In genomic region chr19:38375748-38376147, GRCh38 we compare ENCODE assay signal across 6 cellular contexts.
DNase-seq lines count a peak whose midpoint lies in the region; ATAC-seq lines count a peak whose summit lies in the region.

No MANE protein-coding gene starts in this region.

- H3K9me3 Mint-ChIP-seq in stimulated activated naive CD8-positive, alpha-beta T cell treated with anti-CD3 and anti-CD28 coated beads, Interleukin-15, amount 100 ng/mL, for 72 hours = no peaks in the 10 kb centered on the region

- DNase-seq in DMS 273 (lab: John Stamatoyannopoulos, UW; ENCODE audit: unreplicated experiment) (peak; percentile 47), DMS 273 treated with DMSO at 0.1 percent for 48 hours (lab: John Stamatoyannopoulos, UW) (no peak), fibroblast of gingiva (ENCODE audit: low read depth) (peak; percentile 17), cerebellar nuclear complex (lab: John Stamatoyannopoulos, UW) (no peak)
- DNase-seq in stimulated activated naive CD8-positive, alpha-beta T cell treated with anti-CD3 and anti-CD28 coated beads, Interleukin-15, amount 100 ng/mL, for 72 hours = no peak
- no peak for DNase-seq in activated CD4-positive, alpha-beta T cell treated with anti-CD3 and anti-CD28 coated beads, Interleukin-2, amount 50 U/mL, for 1 hour

- H3K4me3 Mint-ChIP-seq in stimulated activated naive CD8-positive, alpha-beta T cell treated with anti-CD3 and anti-CD28 coated beads, Interleukin-15, amount 100 ng/mL, for 72 hours = peak overlapping the region; percentile 92 to 99

- no peak for ATAC-seq in stimulated activated naive CD8-positive, alpha-beta T cell treated with anti-CD3 and anti-CD28 coated beads, Interleukin-15, amount 100 ng/mL, for 72 hours

- H3K27ac Mint-ChIP-seq in stimulated activated naive CD8-positive, alpha-beta T cell treated with anti-CD3 and anti-CD28 coated beads, Interleukin-15, amount 100 ng/mL, for 72 hours = peak overlapping the region in 1 of 2 donors; percentile 84

- H3K4me1 Mint-ChIP-seq in stimulated activated naive CD8-positive, alpha-beta T cell treated with anti-CD3 and anti-CD28 coated beads, Interleukin-15, amount 100 ng/mL, for 72 hours = peaks cover 31% of the 10 kb centered on the region

- no peaks in the 10 kb centered on the region for H3K27me3 Mint-ChIP-seq in stimulated activated naive CD8-positive, alpha-beta T cell treated with anti-CD3 and anti-CD28 coated beads, Interleukin-15, amount 100 ng/mL, for 72 hours

Comparison
In these comparisons a context has a peak if more than half of its experiments do, and no peak if none do; other contexts are left out.
1. DNase-seq: peak in DMS 273 (single experiment) and fibroblast of gingiva (single experiment); none in DMS 273 treated with DMSO at 0.1 percent for 48 hours (single experiment), stimulated activated naive CD8-positive, alpha-beta T cell treated with anti-CD3 and anti-CD28 coated beads, Interleukin-15, amount 100 ng/mL, for 72 hours (0 of 2), activated CD4-positive, alpha-beta T cell treated with anti-CD3 and anti-CD28 coated beads, Interleukin-2, amount 50 U/mL, for 1 hour (single experiment) and cerebellar nuclear complex (0 of 2).